Comparison of ENCODE assay signal across 1 cellular context in genomic region chr21:15755125-15755524, GRCh38.
TF ChIP-seq lines count a peak whose summit lies in the region.

No MANE protein-coding gene starts in this region.

TF ChIP-seq in HepG2, 621 proteins besides CTCF, POLR2A, EP300 and RAD21 (continued from another document):
- no peak for TF ChIP-seq PRMT3 (CRISPR knock-in tag; IDR thresholded peaks at IDR 0.05; ENCODE audit: borderline replicate concordance, low read depth)
- no peak for TF ChIP-seq CERS6 (CRISPR knock-in tag; IDR thresholded peaks at IDR 0.05)
- no peak for TF ChIP-seq ZNF281 (CRISPR knock-in tag; IDR thresholded peaks at IDR 0.05; ENCODE audit: borderline replicate concordance)
- no peak for TF ChIP-seq UBTF (CRISPR knock-in tag; IDR thresholded peaks at IDR 0.05)
- TF ChIP-seq ATF2 (CRISPR knock-in tag; IDR thresholded peaks at IDR 0.05): no peak
- TF ChIP-seq PCBP2 (optimal IDR thresholded peaks at IDR 0.05; ENCODE audit: low read depth, low read length, poor library complexity, severe bottlenecking): no peak
- TF ChIP-seq SP1 (IDR thresholded peaks at IDR 0.05): no peak
- TF ChIP-seq SP1 (CRISPR knock-in tag; IDR thresholded peaks at IDR 0.05): no peak
- TF ChIP-seq SMAD3 (CRISPR knock-in tag; IDR thresholded peaks at IDR 0.05): no peak
- no peak for TF ChIP-seq ZNF710 (CRISPR knock-in tag; IDR thresholded peaks at IDR 0.05; ENCODE audit: borderline replicate concordance)
- no peak for TF ChIP-seq NR1H2 (CRISPR knock-in tag; IDR thresholded peaks at IDR 0.05; ENCODE audit: borderline replicate concordance, low read depth)
